Comparison of ENCODE assay signal across 1 cellular context in the genomic region with DNA sequence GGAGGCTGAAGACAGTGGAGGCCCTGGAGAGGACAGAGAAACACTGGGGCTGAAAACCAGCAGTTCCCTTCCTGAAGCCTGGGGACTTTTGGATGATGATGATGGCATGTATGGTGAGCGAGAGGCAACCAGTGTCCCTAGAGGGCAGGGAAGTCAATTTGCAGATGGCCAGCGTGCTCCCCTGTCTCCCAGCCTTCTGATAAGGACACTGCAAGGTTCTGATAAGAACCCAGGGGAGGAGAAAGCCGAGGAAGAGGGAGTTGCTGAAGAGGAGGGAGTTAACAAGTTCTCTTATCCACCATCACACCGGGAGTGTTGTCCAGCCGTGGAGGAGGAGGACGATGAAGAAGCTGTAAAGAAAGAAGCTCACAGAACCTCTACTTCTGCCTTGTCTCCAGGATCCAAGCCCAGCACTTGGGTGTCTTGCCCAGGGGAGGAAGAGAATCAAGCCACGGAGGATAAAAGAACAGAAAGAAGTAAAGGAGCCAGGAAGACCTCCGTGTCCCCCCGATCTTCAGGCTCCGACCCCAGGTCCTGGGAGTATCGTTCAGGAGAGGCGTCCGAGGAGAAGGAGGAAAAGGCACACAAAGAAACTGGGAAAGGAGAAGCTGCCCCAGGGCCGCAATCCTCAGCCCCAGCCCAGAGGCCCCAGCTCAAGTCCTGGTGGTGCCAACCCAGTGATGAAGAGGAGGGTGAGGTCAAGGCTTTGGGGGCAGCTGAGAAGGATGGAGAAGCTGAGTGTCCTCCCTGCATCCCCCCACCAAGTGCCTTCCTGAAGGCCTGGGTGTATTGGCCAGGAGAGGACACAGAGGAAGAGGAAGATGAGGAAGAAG.
TF ChIP-seq lines count a peak whose summit lies in the region.

No MANE protein-coding gene starts in this region.

TF ChIP-seq in IMR-90, 13 proteins besides CTCF, POLR2A, EP300 and RAD21:
- TF ChIP-seq, protein P1, sequence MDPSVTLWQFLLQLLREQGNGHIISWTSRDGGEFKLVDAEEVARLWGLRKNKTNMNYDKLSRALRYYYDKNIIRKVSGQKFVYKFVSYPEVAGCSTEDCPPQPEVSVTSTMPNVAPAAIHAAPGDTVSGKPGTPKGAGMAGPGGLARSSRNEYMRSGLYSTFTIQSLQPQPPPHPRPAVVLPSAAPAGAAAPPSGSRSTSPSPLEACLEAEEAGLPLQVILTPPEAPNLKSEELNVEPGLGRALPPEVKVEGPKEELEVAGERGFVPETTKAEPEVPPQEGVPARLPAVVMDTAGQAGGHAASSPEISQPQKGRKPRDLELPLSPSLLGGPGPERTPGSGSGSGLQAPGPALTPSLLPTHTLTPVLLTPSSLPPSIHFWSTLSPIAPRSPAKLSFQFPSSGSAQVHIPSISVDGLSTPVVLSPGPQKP (IDR thresholded peaks at IDR 0.05; ENCODE audit: borderline replicate concordance, low read depth, low read length), result no peak
- no peak for TF ChIP-seq SMC3 (IDR thresholded peaks at IDR 0.05; ENCODE audit: low read depth, low read length)
- TF ChIP-seq, protein P2, sequence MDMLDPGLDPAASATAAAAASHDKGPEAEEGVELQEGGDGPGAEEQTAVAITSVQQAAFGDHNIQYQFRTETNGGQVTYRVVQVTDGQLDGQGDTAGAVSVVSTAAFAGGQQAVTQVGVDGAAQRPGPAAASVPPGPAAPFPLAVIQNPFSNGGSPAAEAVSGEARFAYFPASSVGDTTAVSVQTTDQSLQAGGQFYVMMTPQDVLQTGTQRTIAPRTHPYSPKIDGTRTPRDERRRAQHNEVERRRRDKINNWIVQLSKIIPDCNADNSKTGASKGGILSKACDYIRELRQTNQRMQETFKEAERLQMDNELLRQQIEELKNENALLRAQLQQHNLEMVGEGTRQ (IDR thresholded peaks at IDR 0.05; ENCODE audit: low read depth, low read length), result no peak
- TF ChIP-seq MAZ (IDR thresholded peaks at IDR 0.05; ENCODE audit: borderline replicate concordance, low read depth, low read length), result 0 out of 2 replicates have a peak, but pooled peaks have one; percentile 4
